25 cellular contexts compared by ENCODE assay signal in genomic region chr5:116506448-116506847, GRCh38.
"Had no signal": no experiment of that assay in that cellular context is flagged by ENCODE, and none has a peak within 500 bp of the region (broad histone marks: within the 10 kb centered on the region; RNA-seq: fewer than 3 reads in every experiment).

No MANE protein-coding gene starts in this region.

- H3K27ac ChIP-seq: esophagus squamous epithelium, heart left ventricle, testis had no signal

- H3K27ac Mint-ChIP-seq: activated B cell treated with CpG ODN at 0.5 μM for 24 hours; activated CD4-positive, alpha-beta T cell treated with anti-CD3 and anti-CD28 coated beads for 36 hours; activated naive CD4-positive, alpha-beta T cell treated with anti-CD3 and anti-CD28 coated beads, Interleukin-2, amount 50 U/mL, for 72 hours; activated T-cell treated with anti-CD3 and anti-CD28 coated beads, Interleukin-2, amount 50 U/mL, for 24 hours; activated T-helper 17 cell treated with anti-CD3 and anti-CD28 coated beads, Interleukin-2, amount 50 U/mL, for 72 hours; memory B cell; naive thymus-derived CD4-positive, alpha-beta T cell; stimulated activated naive B cell treated with anti-CD40 and anti-IgM and Interleukin-4, amounts not matched to agents 10 μg/mL and 1 μg/mL and 100 μg/mL, for 72 hours; T-helper 17 cell had no signal

- H3K4me1 Mint-ChIP-seq: activated B cell treated with CpG ODN at 0.5 μM for 24 hours; activated CD4-positive, alpha-beta T cell treated with anti-CD3 and anti-CD28 coated beads for 36 hours; activated T-helper 17 cell treated with anti-CD3 and anti-CD28 coated beads, Interleukin-2, amount 50 U/mL, for 72 hours; memory B cell; naive thymus-derived CD4-positive, alpha-beta T cell; stimulated activated naive B cell treated with anti-CD40 and anti-IgM and Interleukin-4, amounts not matched to agents 10 μg/mL and 1 μg/mL and 100 μg/mL, for 72 hours; T-helper 17 cell had no signal

- H3K27me3 Mint-ChIP-seq: activated B cell treated with CpG ODN at 0.5 μM for 24 hours; activated CD4-positive, alpha-beta T cell treated with anti-CD3 and anti-CD28 coated beads for 36 hours; activated T-cell treated with anti-CD3 and anti-CD28 coated beads, Interleukin-2, amount 50 U/mL, for 24 hours; activated T-helper 17 cell treated with anti-CD3 and anti-CD28 coated beads, Interleukin-2, amount 50 U/mL, for 72 hours; memory B cell; naive thymus-derived CD4-positive, alpha-beta T cell; stimulated activated naive B cell treated with anti-CD40 and anti-IgM and Interleukin-4, amounts not matched to agents 10 μg/mL and 1 μg/mL and 100 μg/mL, for 72 hours; T-helper 17 cell had no signal

- H3K4me3 ChIP-seq: esophagus squamous epithelium, gastroesophageal sphincter, heart left ventricle, mucosa of descending colon, testis had no signal

- ATAC-seq: activated CD4-positive, alpha-beta T cell treated with anti-CD3 and anti-CD28 coated beads for 36 hours; activated naive CD4-positive, alpha-beta T cell treated with anti-CD3 and anti-CD28 coated beads, Interleukin-2, amount 50 U/mL, for 72 hours; activated T-helper 17 cell treated with anti-CD3 and anti-CD28 coated beads, Interleukin-2, amount 50 U/mL, for 72 hours; heart left ventricle; left cardiac atrium; naive thymus-derived CD4-positive, alpha-beta T cell; stimulated activated naive B cell treated with anti-CD40 and anti-IgM and Interleukin-4, amounts not matched to agents 10 μg/mL and 1 μg/mL and 100 μg/mL, for 72 hours; T-helper 17 cell had no signal

- H3K9me3 ChIP-seq: esophagus squamous epithelium, gastroesophageal sphincter, heart left ventricle, mucosa of descending colon, testis had no signal

- H3K27me3 ChIP-seq: esophagus squamous epithelium, gastroesophageal sphincter, heart left ventricle, testis had no signal

- DNase-seq: activated B cell treated with CpG ODN at 0.5 μM for 24 hours; activated CD4-positive, alpha-beta T cell treated with anti-CD3 and anti-CD28 coated beads for 36 hours; activated CD4-positive, alpha-beta T cell treated with anti-CD3 and anti-CD28 coated beads, Interleukin-2, amount 50 U/mL, for 4 hours; activated CD8-positive, alpha-beta memory T cell treated with anti-CD3 and anti-CD28 coated beads for 24 hours; activated CD8-positive, alpha-beta memory T cell treated with anti-CD3 and anti-CD28 coated beads, Interleukin-2, amount 50 U/mL, for 4 hours; activated T-cell treated with anti-CD3 and anti-CD28 coated beads, Interleukin-2, amount 50 U/mL, for 24 hours; aorta; central memory CD4-positive, alpha-beta T cell; dermis blood vessel endothelial cell; effector memory CD4-positive, alpha-beta T cell; esophagus squamous epithelium; heart left ventricle; islet precursor cell; left cardiac atrium; mucosa of descending colon; naive thymus-derived CD4-positive, alpha-beta T cell; stimulated activated CD4-positive, alpha-beta T cell treated with anti-CD3 and anti-CD28 coated beads, Interleukin-2, amount 100 ng/mL, for 48 hours; stimulated activated CD8-positive, alpha-beta memory T cell treated with anti-CD3 and anti-CD28 coated beads, Interleukin-4, amount 100 ng/mL, for 48 hours; stimulated activated naive B cell treated with anti-CD40 and anti-IgM and Interleukin-4, amounts not matched to agents 10 μg/mL and 1 μg/mL and 100 μg/mL, for 72 hours; T-helper 17 cell; testis had no signal

- H3K9me3 Mint-ChIP-seq: activated B cell treated with CpG ODN at 0.5 μM for 24 hours; activated naive CD4-positive, alpha-beta T cell treated with anti-CD3 and anti-CD28 coated beads, Interleukin-2, amount 50 U/mL, for 72 hours; activated T-cell treated with anti-CD3 and anti-CD28 coated beads, Interleukin-2, amount 50 U/mL, for 24 hours; activated T-helper 17 cell treated with anti-CD3 and anti-CD28 coated beads, Interleukin-2, amount 50 U/mL, for 72 hours; memory B cell; stimulated activated naive B cell treated with anti-CD40 and anti-IgM and Interleukin-4, amounts not matched to agents 10 μg/mL and 1 μg/mL and 100 μg/mL, for 72 hours had no signal

- H3K4me3 Mint-ChIP-seq: activated B cell treated with CpG ODN at 0.5 μM for 24 hours; activated CD4-positive, alpha-beta T cell treated with anti-CD3 and anti-CD28 coated beads for 36 hours; activated T-cell treated with anti-CD3 and anti-CD28 coated beads, Interleukin-2, amount 50 U/mL, for 24 hours; activated T-helper 17 cell treated with anti-CD3 and anti-CD28 coated beads, Interleukin-2, amount 50 U/mL, for 72 hours; memory B cell; naive thymus-derived CD4-positive, alpha-beta T cell; stimulated activated naive B cell treated with anti-CD40 and anti-IgM and Interleukin-4, amounts not matched to agents 10 μg/mL and 1 μg/mL and 100 μg/mL, for 72 hours; T-helper 17 cell had no signal
